In the genomic region with DNA sequence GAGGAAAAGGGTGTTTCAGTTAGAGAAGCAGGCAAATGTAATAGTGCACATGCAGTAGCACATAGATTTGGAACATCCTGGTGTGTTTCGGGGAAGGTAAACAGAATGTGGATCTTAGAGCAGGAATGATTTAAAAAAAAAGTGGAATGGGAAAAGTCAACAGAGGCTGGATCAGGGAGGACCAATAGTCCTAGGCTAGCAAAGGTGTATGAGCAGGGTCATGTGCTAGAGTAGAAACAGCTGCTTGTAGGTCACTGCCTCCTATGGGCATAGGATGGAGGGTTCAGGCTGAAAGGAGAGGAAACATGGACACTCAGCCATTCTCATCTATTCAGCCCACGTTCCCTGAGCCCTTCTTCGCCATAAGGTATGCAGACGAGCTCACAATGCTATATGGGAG, we compare ENCODE assay signal across 19 cellular contexts. TPM values are rescaled to one million over a fixed set of nuclear protein-coding genes. Genes with fewer than 3 reads are reported as not detected.
DNase-seq lines count a peak whose midpoint lies in the region; ATAC-seq, FAIRE-seq and TF ChIP-seq lines count a peak whose summit lies in the region.
"Had no signal": no experiment of that assay in that cellular context is flagged by ENCODE, and none has a peak within 500 bp of the region (broad histone marks: within the 10 kb centered on the region; RNA-seq: fewer than 3 reads in every experiment).

No MANE protein-coding gene starts in this region.

- BruUV-seq in HepG2 (replicated peaks; lab: Mats Ljungman, UMichigan) (no TSS peak), Calu3 (replicated peaks; lab: Mats Ljungman, UMichigan) (no TSS peak)

- intact Hi-C loops in HepG2 (cut with micrococcal nuclease; ENCODE audit: unreplicated experiment) (no loop called here), Calu3 (cut with micrococcal nuclease; ENCODE audit: unreplicated experiment) (no loop called here)

- H3K27me3 ChIP-seq in WERI-Rb-1 (ENCODE audit: insufficient read depth, low read depth, severe bottlenecking) (no peaks in the 10 kb centered on the region), HepG2 (ENCODE audit: control insufficient read depth in 1 of 2, insufficient read depth in 2 of 2, low read length in 2 of 2) (no peaks in the 10 kb centered on the region; a peak in 1 of 5 replicates)
- H3K27me3 ChIP-seq: BE2C, MG63 had no signal

- no peaks in the 10 kb centered on the region for H3K9me3 ChIP-seq in WERI-Rb-1 (ENCODE audit: severe bottlenecking)
- no peaks in the 10 kb centered on the region for H3K9me3 ChIP-seq in HepG2 (ENCODE audit: low read length)
- H3K9me3 ChIP-seq: BE2C, MG63 had no signal

- H3K36me3 Mint-ChIP-seq in type B pancreatic cell, result peaks cover 8% of the 10 kb centered on the region
- peaks cover 22% of the 10 kb centered on the region for H3K36me3 Mint-ChIP-seq in Calu3 (ENCODE audit: insufficient read depth, unreplicated experiment)
- H3K36me3 Mint-ChIP-seq in stimulated activated effector memory CD8-positive, alpha-beta T cell treated with anti-CD3 and anti-CD28 coated beads, Interleukin-12 subunit alpha, Interleukin-12 subunit beta, amount 100 ng/mL, for 72 hours, result peaks cover 42% of the 10 kb centered on the region

- DNase-seq in NCI-H82 (lab: John Stamatoyannopoulos, UW) (peak; percentile 21), NCI-H82 treated with DMSO at 0.1 percent for 48 hours (lab: John Stamatoyannopoulos, UW; ENCODE audit: unreplicated experiment) (no peak), WERI-Rb-1 (no peak), HepG2 (ENCODE audit: low spot score) (peak; percentile 67), type B pancreatic cell (ENCODE audit: extremely low spot score, unreplicated experiment) (no peak), Calu3 (no peak)
- no peak for DNase-seq in stimulated activated effector memory CD8-positive, alpha-beta T cell treated with anti-CD3 and anti-CD28 coated beads, Interleukin-12 subunit alpha, Interleukin-12 subunit beta, amount 100 ng/mL, for 72 hours (ENCODE audit: low spot score in 2 of 2)
- DNase-seq: 8988T; BE2C; CD4-positive, alpha-beta memory T cell; HCEC 1CT; MG63; NCI-H1092; NCI-H1694; NCI-H2107; NCI-H2227 treated with DMSO at 0.1 percent for 48 hours; NCI-H524 treated with DMSO at 0.1 percent for 48 hours; RPMI8226 had no signal

- no peaks in the 10 kb centered on the region for H3K9me3 Mint-ChIP-seq in type B pancreatic cell
- no peaks in the 10 kb centered on the region for H3K9me3 Mint-ChIP-seq in Calu3 (ENCODE audit: low read depth, unreplicated experiment)
- H3K9me3 Mint-ChIP-seq in stimulated activated effector memory CD8-positive, alpha-beta T cell treated with anti-CD3 and anti-CD28 coated beads, Interleukin-12 subunit alpha, Interleukin-12 subunit beta, amount 100 ng/mL, for 72 hours, result no peaks in the 10 kb centered on the region

- H3K4me2 ChIP-seq in HepG2 (ENCODE audit: low read depth, low read length), result peak overlapping the region; percentile 23; the same call in 1 of the 2 replicates

- no peak overlapping the region for H2AFZ ChIP-seq in HepG2 (ENCODE audit: low read length)

- ATAC-seq in HepG2 (peak; percentile 78), HG02610 (IDR thresholded peaks at IDR 0.05; ENCODE audit: unreplicated experiment) (no peak)
- ATAC-seq in stimulated activated effector memory CD8-positive, alpha-beta T cell treated with anti-CD3 and anti-CD28 coated beads, Interleukin-12 subunit alpha, Interleukin-12 subunit beta, amount 100 ng/mL, for 72 hours, result no peak

- in situ Hi-C loops in HepG2 (cut with HindIII; ENCODE audit: extremely low pct_ligation_motif_present, low pct_unique_long_range_greater_than_20kb), result no loop called here

- H3K27ac Mint-ChIP-seq in type B pancreatic cell (peak overlapping the region; percentile 0), Calu3 (ENCODE audit: unreplicated experiment) (no peak overlapping the region)
- no peak overlapping the region for H3K27ac Mint-ChIP-seq in stimulated activated effector memory CD8-positive, alpha-beta T cell treated with anti-CD3 and anti-CD28 coated beads, Interleukin-12 subunit alpha, Interleukin-12 subunit beta, amount 100 ng/mL, for 72 hours

- no peak for TF ChIP-seq RAD21 in HepG2 (CRISPR knock-in tag; IDR thresholded peaks at IDR 0.05)

- FAIRE-seq in HepG2 (lab: Jason Lieb, UNC), result peak; percentile 89

- peaks cover 30% of the 10 kb centered on the region for H3K4me1 ChIP-seq in HepG2 (ENCODE audit: insufficient read depth, low read length)
- H3K4me1 ChIP-seq: BE2C had no signal

- no peaks in the 10 kb centered on the region for H4K20me1 ChIP-seq in HepG2 (ENCODE audit: insufficient read depth, low read length)

- POLR2A ChIA-PET in HepG2 (lab: Yijun Ruan, JAX), result no interaction called here

- no peak for TF ChIP-seq EP300 in HepG2 (IDR thresholded peaks at IDR 0.05; ENCODE audit: low read depth in 2 of 2, low read length in 2 of 2)
- TF ChIP-seq EP300 in HepG2 (CRISPR knock-in tag; IDR thresholded peaks at IDR 0.05; ENCODE audit: borderline replicate concordance), result no peak

- H3K4me3 ChIP-seq in WERI-Rb-1 (ENCODE audit: low read depth, low read length) (no peak overlapping the region), HepG2 (replicated peaks in 1 of 3; ENCODE audit: insufficient read depth in 1 of 3, low read depth in 2 of 3, low read length in 3 of 3) (no peak overlapping the region)
- H3K4me3 ChIP-seq: MG63 had no signal

- TF ChIP-seq POLR2A in HepG2 (IDR thresholded peaks at IDR 0.05; ENCODE audit: insufficient read depth in 1 of 2, low read depth in 2 of 2, low read length in 2 of 2), result no peak

- TF ChIP-seq CTCF in WERI-Rb-1 (IDR thresholded peaks at IDR 0.05; ENCODE audit: low read depth, low read length), result peak; percentile 40
- TF ChIP-seq CTCF in HepG2 (CRISPR knock-in tag; IDR thresholded peaks at IDR 0.05), result peak; percentile 61
- TF ChIP-seq CTCF in type B pancreatic cell (conservative IDR thresholded peaks at IDR 0.05), result no peak
- no peak for TF ChIP-seq CTCF in Calu3 (IDR thresholded peaks at IDR 0.05; ENCODE audit: unreplicated experiment)

- H3K27ac ChIP-seq in WERI-Rb-1 (no peak overlapping the region), HepG2 (ENCODE audit: extremely low read length, insufficient read depth, low read length) (peak overlapping the region; percentile 9)

- H3K4me1 Mint-ChIP-seq in type B pancreatic cell (ENCODE audit: unreplicated experiment) (peaks cover 13% of the 10 kb centered on the region), Calu3 (ENCODE audit: low read depth, unreplicated experiment) (peaks cover 13% of the 10 kb centered on the region)
- H3K4me1 Mint-ChIP-seq in stimulated activated effector memory CD8-positive, alpha-beta T cell treated with anti-CD3 and anti-CD28 coated beads, Interleukin-12 subunit alpha, Interleukin-12 subunit beta, amount 100 ng/mL, for 72 hours, result peaks cover 7% of the 10 kb centered on the region

- no peak overlapping the region for H3K9ac ChIP-seq in HepG2 (ENCODE audit: insufficient read depth, low read depth, low read length)

- H3K79me2 ChIP-seq in HepG2 (ENCODE audit: insufficient read depth, low read length), result peaks cover 13% of the 10 kb centered on the region

- CTCF ChIA-PET in HepG2 (lab: Yijun Ruan, JAX; ENCODE audit: low intra/inter-chr PET ratio, low total read pairs), result no interaction called here
- CTCF ChIA-PET in Calu3 (lab: Charles Lee), result no interaction called here

- H3K4me3 Mint-ChIP-seq in type B pancreatic cell (no peak overlapping the region), Calu3 (ENCODE audit: low read depth, unreplicated experiment) (no peak overlapping the region)
- no peak overlapping the region for H3K4me3 Mint-ChIP-seq in stimulated activated effector memory CD8-positive, alpha-beta T cell treated with anti-CD3 and anti-CD28 coated beads, Interleukin-12 subunit alpha, Interleukin-12 subunit beta, amount 100 ng/mL, for 72 hours

- no peaks in the 10 kb centered on the region for H3K27me3 Mint-ChIP-seq in type B pancreatic cell
- H3K27me3 Mint-ChIP-seq in Calu3 (ENCODE audit: unreplicated experiment), result no peaks in the 10 kb centered on the region
- H3K27me3 Mint-ChIP-seq: CD4-positive, alpha-beta memory T cell had no signal

- WGBS in HepG2 (ENCODE audit: low lambda C conversion rate), result 52% methylated on average over 4 of the region's 4 CpGs

- H3K36me3 ChIP-seq in WERI-Rb-1 (peaks cover 37% of the 10 kb centered on the region), HepG2 (replicated peaks in 1 of 2; ENCODE audit: control insufficient read depth in 1 of 2, insufficient read depth in 2 of 2, low read length in 2 of 2) (peaks cover 5 to 8% of the 10 kb centered on the region in 2 experiments; a peak in 2 of 5 replicates)
- H3K36me3 ChIP-seq: BE2C had no signal

RNA-seq across cellular contexts. Expression of gene KPNA6, which starts 3.7 kb away (rescaled TPM):
- 47.5 and 111 TPM in 2 replicates for total RNA-seq in HepG2 (2016; rRNA removed; fragmentation: Illumina TruSeq; extraction: Trizol)
- 6.5 and 6.8 TPM in 2 replicates for total RNA-seq in HepG2 (2016; cell fraction: cytosol; rRNA removed; fragmentation: Illumina TruSeq; extraction: Trizol; ENCODE audit: low read depth)
- 45.2 and 102 TPM in 2 replicates for total RNA-seq in HepG2 (2016; cell fraction: insoluble cytoplasmic fraction; rRNA removed; fragmentation: Illumina TruSeq; extraction: Trizol)
- 10.4 and 10.9 TPM in 2 replicates for total RNA-seq in HepG2 (2016; cell fraction: membrane; rRNA removed; fragmentation: Illumina TruSeq; extraction: Trizol)
- total RNA-seq in HepG2 (2016; cell fraction: nucleus; rRNA removed; fragmentation: Illumina TruSeq; extraction: Trizol), result 29.9 and 31.0 TPM in 2 replicates
- 18.6 and 22.0 TPM in 2 replicates for polyA plus RNA-seq in HepG2 (2011; rRNA removed)
- 14.3 and 18.5 TPM in 2 replicates for polyA plus RNA-seq in HepG2 (2011; cell fraction: cytosol; rRNA removed)
- polyA plus RNA-seq in HepG2 (2011; cell fraction: nucleus; rRNA removed), result 9.5 and 12.0 TPM in 2 replicates
- polyA plus RNA-seq in HepG2 (2012), result 12.5 and 14.5 TPM in 2 replicates
- 0.94 and 1.1 TPM in 2 replicates for polyA plus RNA-seq in HepG2 (2016; cell fraction: cytosol; fragmentation: Illumina TruSeq; extraction: Trizol; ENCODE audit: low read depth)
- 28.1 and 30.9 TPM in 2 replicates for polyA plus RNA-seq in HepG2 (2016; cell fraction: insoluble cytoplasmic fraction; fragmentation: Illumina TruSeq; extraction: Trizol; ENCODE audit: low read depth)
- polyA plus RNA-seq in HepG2 (2016; cell fraction: membrane; fragmentation: Illumina TruSeq; extraction: Trizol; ENCODE audit: low read depth), result 2.8 and 3.0 TPM in 2 replicates
- 21.6 and 24.1 TPM in 2 replicates for polyA plus RNA-seq in HepG2 (2016; cell fraction: nucleus; fragmentation: Illumina TruSeq; extraction: Trizol; ENCODE audit: insufficient read depth, low read depth)
- polyA minus RNA-seq in HepG2 (2011; rRNA and poly(A)+ RNA removed; ENCODE audit: low replicate concordance), result 46.5 and 64.8 TPM in 2 replicates
- 22.9 and 31.6 TPM in 2 replicates for polyA minus RNA-seq in HepG2 (2011; cell fraction: cytosol; rRNA and poly(A)+ RNA removed)
- 14.4 and 17.8 TPM in 2 replicates for polyA minus RNA-seq in HepG2 (2011; cell fraction: nucleus; rRNA and poly(A)+ RNA removed)
- total RNA-seq in type B pancreatic cell (ENCODE audit: low replicate concordance), result 76.2 and 85.1 TPM in 2 replicates
- 84.3 and 84.4 TPM in 2 replicates for total RNA-seq in Calu3 (2022)

RNA-seq across cellular contexts. Expression of gene TMEM39B, which starts 31.4 kb away (rescaled TPM):
- total RNA-seq in HepG2 (2016; rRNA removed; fragmentation: Illumina TruSeq; extraction: Trizol) (3.1 and 4.9 TPM in 2 replicates), type B pancreatic cell (ENCODE audit: low replicate concordance) (17.2 and 23.3 TPM in 2 replicates), Calu3 (2022) (18.9 and 19.5 TPM in 2 replicates)
- total RNA-seq in HepG2 (2016; cell fraction: cytosol; rRNA removed; fragmentation: Illumina TruSeq; extraction: Trizol; ENCODE audit: low read depth), result 2.9 and 3.2 TPM in 2 replicates
- 3.4 and 4.4 TPM in 2 replicates for total RNA-seq in HepG2 (2016; cell fraction: insoluble cytoplasmic fraction; rRNA removed; fragmentation: Illumina TruSeq; extraction: Trizol)
- 4.0 and 4.6 TPM in 2 replicates for total RNA-seq in HepG2 (2016; cell fraction: membrane; rRNA removed; fragmentation: Illumina TruSeq; extraction: Trizol)
- 4.6 and 5.6 TPM in 2 replicates for total RNA-seq in HepG2 (2016; cell fraction: nucleus; rRNA removed; fragmentation: Illumina TruSeq; extraction: Trizol)
- polyA plus RNA-seq in HepG2 (2011; rRNA removed), result 10.4 and 12.9 TPM in 2 replicates
- polyA plus RNA-seq in HepG2 (2011; cell fraction: cytosol; rRNA removed), result 8.0 and 13.2 TPM in 2 replicates
- 15.7 and 16.8 TPM in 2 replicates for polyA plus RNA-seq in HepG2 (2011; cell fraction: nucleus; rRNA removed)
- polyA plus RNA-seq in HepG2 (2012), result 9.8 and 10.0 TPM in 2 replicates
- 4.1 and 4.5 TPM in 2 replicates for polyA plus RNA-seq in HepG2 (2016; cell fraction: cytosol; fragmentation: Illumina TruSeq; extraction: Trizol; ENCODE audit: low read depth)
- polyA plus RNA-seq in HepG2 (2016; cell fraction: insoluble cytoplasmic fraction; fragmentation: Illumina TruSeq; extraction: Trizol; ENCODE audit: low read depth), result 5.8 and 5.9 TPM in 2 replicates
- polyA plus RNA-seq in HepG2 (2016; cell fraction: membrane; fragmentation: Illumina TruSeq; extraction: Trizol; ENCODE audit: low read depth), result 4.4 and 4.9 TPM in 2 replicates
- 13.8 and 13.9 TPM in 2 replicates for polyA plus RNA-seq in HepG2 (2016; cell fraction: nucleus; fragmentation: Illumina TruSeq; extraction: Trizol; ENCODE audit: insufficient read depth, low read depth)
- 26.1 and 27.9 TPM in 2 replicates for polyA minus RNA-seq in HepG2 (2011; rRNA and poly(A)+ RNA removed; ENCODE audit: low replicate concordance)
- 8.2 and 9.8 TPM in 2 replicates for polyA minus RNA-seq in HepG2 (2011; cell fraction: cytosol; rRNA and poly(A)+ RNA removed)
- 5.3 and 6.3 TPM in 2 replicates for polyA minus RNA-seq in HepG2 (2011; cell fraction: nucleus; rRNA and poly(A)+ RNA removed)

Comparison
In these comparisons a context has a peak if more than half of its experiments do, and no peak if none do; other contexts are left out.
1. DNase-seq: peak in NCI-H82 (single experiment) and HepG2 (single experiment); none in NCI-H82 treated with DMSO at 0.1 percent for 48 hours (single experiment), WERI-Rb-1 (single experiment), type B pancreatic cell (single experiment), Calu3 (single experiment) and stimulated activated effector memory CD8-positive, alpha-beta T cell treated with anti-CD3 and anti-CD28 coated beads, Interleukin-12 subunit alpha, Interleukin-12 subunit beta, amount 100 ng/mL, for 72 hours (0 of 2).
2. CTCF ChIP-seq: peak in WERI-Rb-1 (single experiment) and HepG2 (single experiment); none in type B pancreatic cell (single experiment) and Calu3 (single experiment).